ENCODE assay signal across 9 cellular contexts in genomic region chr18:62784338-62784965, GRCh38.
DNase-seq lines count a peak whose midpoint lies in the region; ATAC-seq, FAIRE-seq and TF ChIP-seq lines count a peak whose summit lies in the region.
"Had no signal": no experiment of that assay in that cellular context is flagged by ENCODE, and none has a peak within 500 bp of the region (broad histone marks: within the 10 kb centered on the region; RNA-seq: fewer than 3 reads in every experiment).

No MANE protein-coding gene starts in this region.

- intact Hi-C loops in activated T-helper 1 cell treated with anti-CD3 and anti-CD28 coated beads, Interleukin-12 subunit alpha, Interleukin-12 subunit beta, Interleukin-2, Interleukin-4 antibody, amounts not matched to agents 30 ng/mL and 10 ng/mL and 1 ng/mL, durations not matched to agents 14 hours and 24 hours and 36 hours (cut with micrococcal nuclease) = loop anchor here (1.0 to 5.0 kb wide), 4 partner anchors 13 to 262 kb away; partner anchors contain the start of genes PHLPP1 and ZCCHC2

- TF ChIP-seq CTCF in neural cell (IDR thresholded peaks at IDR 0.05; ENCODE audit: poor library complexity, severe bottlenecking) = no peak

- no peak for TF ChIP-seq EP300 in neural cell (conservative IDR thresholded peaks at IDR 0.05; ENCODE audit: poor library complexity, severe bottlenecking)

- TF ChIP-seq RAD21 in neural cell (conservative IDR thresholded peaks at IDR 0.05) = no peak

- no peaks in the 10 kb centered on the region for H3K9me3 ChIP-seq in neural cell (ENCODE audit: low read length)

- H3K27me3 Mint-ChIP-seq in activated T-helper 1 cell treated with anti-CD3 and anti-CD28 coated beads, Interleukin-12 subunit alpha, Interleukin-12 subunit beta, Interleukin-2, Interleukin-4 antibody, amounts not matched to agents 30 ng/mL and 10 ng/mL and 1 ng/mL, durations not matched to agents 14 hours and 24 hours and 36 hours (ENCODE audit: insufficient read depth) = no peaks in the 10 kb centered on the region

- H3K27ac Mint-ChIP-seq in activated T-helper 1 cell treated with anti-CD3 and anti-CD28 coated beads, Interleukin-12 subunit alpha, Interleukin-12 subunit beta, Interleukin-2, Interleukin-4 antibody, amounts not matched to agents 30 ng/mL and 10 ng/mL and 1 ng/mL, durations not matched to agents 14 hours and 24 hours and 36 hours = peak overlapping the region; percentile 74

- peak overlapping the region; percentile 44 for H3K4me3 ChIP-seq in neural cell (ENCODE audit: low read length)

- peak overlapping the region; percentile 42 for H3K9ac ChIP-seq in neural cell (ENCODE audit: low read length)
- H3K9ac ChIP-seq: parathyroid adenoma had no signal

- H3K9me2 ChIP-seq in neural cell (ENCODE audit: insufficient read depth, low read length) = no peaks in the 10 kb centered on the region

- no peaks in the 10 kb centered on the region for H3K9me3 Mint-ChIP-seq in activated T-helper 1 cell treated with anti-CD3 and anti-CD28 coated beads, Interleukin-12 subunit alpha, Interleukin-12 subunit beta, Interleukin-2, Interleukin-4 antibody, amounts not matched to agents 30 ng/mL and 10 ng/mL and 1 ng/mL, durations not matched to agents 14 hours and 24 hours and 36 hours

- ATAC-seq in HG02938 (IDR thresholded peaks at IDR 0.05; ENCODE audit: unreplicated experiment) (peak; percentile 69), HG03045 (IDR thresholded peaks at IDR 0.05; ENCODE audit: unreplicated experiment) (no peak), HG02973 (IDR thresholded peaks at IDR 0.05; ENCODE audit: unreplicated experiment) (no peak)

- H3K79me2 ChIP-seq in neural cell (replicated peaks; ENCODE audit: insufficient read depth, low read length) = peaks cover 56% of the 10 kb centered on the region

- no peaks in the 10 kb centered on the region for H3K36me3 ChIP-seq in neural cell (ENCODE audit: insufficient read depth, low read length)

- no peaks in the 10 kb centered on the region for H3F3A ChIP-seq in neural cell (ENCODE audit: insufficient read depth, low read length, poor library complexity, severe bottlenecking)

- H4K20me1 ChIP-seq in neural cell (ENCODE audit: insufficient read depth) = no peaks in the 10 kb centered on the region

- peak overlapping the region; percentile 72 for H3K4me2 ChIP-seq in neural cell (ENCODE audit: low read length)

- H3K36me3 Mint-ChIP-seq in activated T-helper 1 cell treated with anti-CD3 and anti-CD28 coated beads, Interleukin-12 subunit alpha, Interleukin-12 subunit beta, Interleukin-2, Interleukin-4 antibody, amounts not matched to agents 30 ng/mL and 10 ng/mL and 1 ng/mL, durations not matched to agents 14 hours and 24 hours and 36 hours (ENCODE audit: low read depth) = no peaks in the 10 kb centered on the region

- H3K27me3 ChIP-seq in neural cell (ENCODE audit: insufficient read depth, low read depth, low read length) = no peaks in the 10 kb centered on the region

- peaks cover 36% of the 10 kb centered on the region for H3K4me1 Mint-ChIP-seq in activated T-helper 1 cell treated with anti-CD3 and anti-CD28 coated beads, Interleukin-12 subunit alpha, Interleukin-12 subunit beta, Interleukin-2, Interleukin-4 antibody, amounts not matched to agents 30 ng/mL and 10 ng/mL and 1 ng/mL, durations not matched to agents 14 hours and 24 hours and 36 hours (ENCODE audit: low read depth)

- peak overlapping the region; percentile 20 for H3K4me3 Mint-ChIP-seq in activated T-helper 1 cell treated with anti-CD3 and anti-CD28 coated beads, Interleukin-12 subunit alpha, Interleukin-12 subunit beta, Interleukin-2, Interleukin-4 antibody, amounts not matched to agents 30 ng/mL and 10 ng/mL and 1 ng/mL, durations not matched to agents 14 hours and 24 hours and 36 hours

- no peak overlapping the region for H2AFZ ChIP-seq in neural cell (ENCODE audit: low read depth, low read length)
- H2AFZ ChIP-seq: parathyroid adenoma had no signal

- peak; percentile 24 for FAIRE-seq in GM18507 (lab: Jason Lieb, UNC)

- DNase-seq in GM18507 (ENCODE audit: extremely low spot score, insufficient read length, low read depth) (no peak), kidney glomerular epithelial cell (lab: John Stamatoyannopoulos, UW) (no peak), glomerular visceral epithelial cell (ENCODE audit: extremely low spot score) (no peak)
- DNase-seq in activated T-helper 1 cell treated with anti-CD3 and anti-CD28 coated beads, Interleukin-12 subunit alpha, Interleukin-12 subunit beta, Interleukin-2, Interleukin-4 antibody, amounts not matched to agents 30 ng/mL and 10 ng/mL and 1 ng/mL, durations not matched to agents 14 hours and 24 hours and 36 hours (ENCODE audit: low spot score) = no peak

- H3K27ac ChIP-seq in neural cell (ENCODE audit: low read length) = peak overlapping the region; percentile 75

TF ChIP-seq in neural cell, 6 proteins besides CTCF, POLR2A, EP300 and RAD21:
- TF ChIP-seq REST (IDR thresholded peaks at IDR 0.05; ENCODE audit: borderline replicate concordance) (no peak), POLR2AphosphoS5 (IDR thresholded peaks at IDR 0.05) (no peak), EZH2 (IDR thresholded peaks at IDR 0.05; ENCODE audit: borderline replicate concordance, insufficient read depth, low read length, poor library complexity, severe bottlenecking) (no peak), TAF1 (IDR thresholded peaks at IDR 0.05; ENCODE audit: low read depth) (no peak), MXI1 (conservative IDR thresholded peaks at IDR 0.05; ENCODE audit: poor library complexity, severe bottlenecking) (no peak), SMC3 (conservative IDR thresholded peaks at IDR 0.05; ENCODE audit: poor library complexity) (no peak)
